ENCODE assay signal across 16 cellular contexts in genomic region chr19:27776524-27776923, GRCh38.
"Had no signal": no experiment of that assay in that cellular context is flagged by ENCODE, and none has a peak within 500 bp of the region (broad histone marks: within the 10 kb centered on the region; RNA-seq: fewer than 3 reads in every experiment).

No MANE protein-coding gene starts in this region.

- H3K27ac Mint-ChIP-seq: activated naive CD4-positive, alpha-beta T cell treated with anti-CD3 and anti-CD28 coated beads, Interleukin-2, amount 50 U/mL, for 72 hours; nephron; T-helper 2 cell treated with Interferon-gamma antibody and Interleukin-4, amounts not matched to agents 5 μg/mL and 100 μg/mL, for 36 hours; type B pancreatic cell had no signal

- ATAC-seq: activated naive CD4-positive, alpha-beta T cell treated with anti-CD3 and anti-CD28 coated beads, Interleukin-2, amount 50 U/mL, for 72 hours; sciatic nerve; stimulated activated effector memory CD8-positive, alpha-beta T cell treated with anti-CD3 and anti-CD28 coated beads, Interleukin-12 subunit alpha, Interleukin-12 subunit beta, amount 100 ng/mL, for 72 hours had no signal

- H3K9me3 ChIP-seq: adrenal gland, testis had no signal

- H3K27me3 ChIP-seq: adrenal gland, left lung, testis had no signal

- H3K4me3 Mint-ChIP-seq: nephron; stimulated activated effector memory CD8-positive, alpha-beta T cell treated with anti-CD3 and anti-CD28 coated beads, Interleukin-12 subunit alpha, Interleukin-12 subunit beta, amount 100 ng/mL, for 72 hours; T-helper 2 cell treated with Interferon-gamma antibody and Interleukin-4, amounts not matched to agents 5 μg/mL and 100 μg/mL, for 36 hours; type B pancreatic cell had no signal

- H3K9ac ChIP-seq: parathyroid adenoma had no signal

- DNase-seq: activated CD4-positive, alpha-beta T cell treated with anti-CD3 and anti-CD28 coated beads for 1 hour; activated gamma-delta T cell; foreskin melanocyte; left lung; midbrain; stimulated activated CD4-positive, alpha-beta T cell treated with anti-CD3 and anti-CD28 coated beads, Interleukin-4, amount 100 ng/mL, for 24 hours; testis had no signal

- H3K79me2 ChIP-seq: parathyroid adenoma had no signal

- H2AFZ ChIP-seq: parathyroid adenoma had no signal

- H3K4me1 Mint-ChIP-seq: nephron; stimulated activated effector memory CD8-positive, alpha-beta T cell treated with anti-CD3 and anti-CD28 coated beads, Interleukin-12 subunit alpha, Interleukin-12 subunit beta, amount 100 ng/mL, for 72 hours had no signal

- H3K4me1 ChIP-seq: adrenal gland, left lung, parathyroid adenoma, testis had no signal

- H3K27me3 Mint-ChIP-seq: type B pancreatic cell had no signal

- H3K27ac ChIP-seq: adrenal gland, left lung, parathyroid adenoma, testis, VCaP had no signal
